In the genomic region with DNA sequence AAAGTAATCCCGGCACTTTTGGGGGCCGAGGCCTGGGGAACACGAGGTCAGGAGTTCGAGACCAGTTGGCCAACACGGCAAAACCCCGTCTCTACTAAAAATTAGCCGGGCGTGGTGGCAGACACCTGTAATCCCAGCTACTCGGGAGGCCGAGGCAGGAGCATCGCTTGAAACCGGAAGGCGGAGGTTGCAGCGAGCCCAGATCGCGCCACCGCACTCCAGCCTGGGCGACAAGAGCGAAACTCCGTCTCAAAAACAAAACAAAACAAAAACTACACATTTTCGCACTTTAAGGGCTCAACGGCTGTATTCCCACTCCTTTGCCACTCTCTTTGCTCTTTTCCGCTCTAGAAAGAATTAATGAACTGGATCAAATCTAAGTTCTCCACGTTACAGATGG, we compare ENCODE assay signal across 8 cellular contexts. TPM values are rescaled to one million over a fixed set of nuclear protein-coding genes. Genes with fewer than 3 reads are reported as not detected.
A peak's percentile ranks its signal among the peaks of the same experiment; 100 is the strongest.
DNase-seq lines count a peak whose midpoint lies in the region; ATAC-seq and TF ChIP-seq lines count a peak whose summit lies in the region.

No MANE protein-coding gene starts in this region.

- H3K9me3 ChIP-seq in iPS-15b (ENCODE audit: control insufficient read depth, insufficient read depth, low read length): no peaks in the 10 kb centered on the region

- H3K36me3 Mint-ChIP-seq in HFFc6 (ENCODE audit: low read depth): peaks cover 13% of the 10 kb centered on the region
- H3K36me3 Mint-ChIP-seq in activated T-helper 17 cell treated with anti-CD3 and anti-CD28 coated beads, Interleukin-2, amount 50 U/mL, for 72 hours (ENCODE audit: low read depth): peaks cover 48% of the 10 kb centered on the region
- peaks cover 11% of the 10 kb centered on the region for H3K36me3 Mint-ChIP-seq in stimulated activated memory B cell treated with anti-CD40 and anti-IgM and Interleukin-4, amounts not matched to agents 10 μg/mL and 1 μg/mL and 100 μg/mL, for 72 hours

- peaks cover 11% of the 10 kb centered on the region for H3K27me3 Mint-ChIP-seq in HFFc6 (ENCODE audit: insufficient read depth)
- H3K27me3 Mint-ChIP-seq in activated T-helper 17 cell treated with anti-CD3 and anti-CD28 coated beads, Interleukin-2, amount 50 U/mL, for 72 hours: no peaks in the 10 kb centered on the region
- H3K27me3 Mint-ChIP-seq in stimulated activated memory B cell treated with anti-CD40 and anti-IgM and Interleukin-4, amounts not matched to agents 10 μg/mL and 1 μg/mL and 100 μg/mL, for 72 hours: no peaks in the 10 kb centered on the region

- H3K4me3 Mint-ChIP-seq in HFFc6: peak overlapping the region; percentile 99
- peak overlapping the region; percentile 99 for H3K4me3 Mint-ChIP-seq in activated T-helper 17 cell treated with anti-CD3 and anti-CD28 coated beads, Interleukin-2, amount 50 U/mL, for 72 hours
- peak overlapping the region; percentile 96 for H3K4me3 Mint-ChIP-seq in stimulated activated memory B cell treated with anti-CD40 and anti-IgM and Interleukin-4, amounts not matched to agents 10 μg/mL and 1 μg/mL and 100 μg/mL, for 72 hours

- H3K27ac Mint-ChIP-seq in HFFc6: peak overlapping the region; percentile 98
- peak overlapping the region; percentile 97 for H3K27ac Mint-ChIP-seq in activated T-helper 17 cell treated with anti-CD3 and anti-CD28 coated beads, Interleukin-2, amount 50 U/mL, for 72 hours
- peak overlapping the region; percentile 97 for H3K27ac Mint-ChIP-seq in stimulated activated memory B cell treated with anti-CD40 and anti-IgM and Interleukin-4, amounts not matched to agents 10 μg/mL and 1 μg/mL and 100 μg/mL, for 72 hours

- H3K4me1 Mint-ChIP-seq in HFFc6 (ENCODE audit: low read depth): peaks cover 28% of the 10 kb centered on the region
- H3K4me1 Mint-ChIP-seq in activated T-helper 17 cell treated with anti-CD3 and anti-CD28 coated beads, Interleukin-2, amount 50 U/mL, for 72 hours: peaks cover 15% of the 10 kb centered on the region
- peaks cover 38% of the 10 kb centered on the region for H3K4me1 Mint-ChIP-seq in stimulated activated memory B cell treated with anti-CD40 and anti-IgM and Interleukin-4, amounts not matched to agents 10 μg/mL and 1 μg/mL and 100 μg/mL, for 72 hours

- H3K36me3 ChIP-seq in iPS-15b (ENCODE audit: control insufficient read depth, insufficient read depth, low read length): peaks cover 7% of the 10 kb centered on the region

- no peaks in the 10 kb centered on the region for H3K27me3 ChIP-seq in iPS-15b (ENCODE audit: control insufficient read depth, insufficient read depth, low read length)

- H3K9ac ChIP-seq in iPS-15b (ENCODE audit: low read depth, low read length): peak overlapping the region; percentile 79

- H3K4me3 ChIP-seq in iPS-15b (ENCODE audit: low read depth, low read length): peak overlapping the region; percentile 88

- no peak for TF ChIP-seq CTCF in HFFc6 (IDR thresholded peaks at IDR 0.05)

- peaks cover 3% of the 10 kb centered on the region for H3K4me1 ChIP-seq in iPS-15b (ENCODE audit: control insufficient read depth, insufficient read depth, low read length)

- no peaks in the 10 kb centered on the region for H3K9me3 Mint-ChIP-seq in HFFc6
- H3K9me3 Mint-ChIP-seq in activated T-helper 17 cell treated with anti-CD3 and anti-CD28 coated beads, Interleukin-2, amount 50 U/mL, for 72 hours: no peaks in the 10 kb centered on the region
- peaks cover 3% of the 10 kb centered on the region for H3K9me3 Mint-ChIP-seq in stimulated activated memory B cell treated with anti-CD40 and anti-IgM and Interleukin-4, amounts not matched to agents 10 μg/mL and 1 μg/mL and 100 μg/mL, for 72 hours

- DNase-seq in HFFc6 (no peak), inferior parietal cortex (ENCODE audit: extremely low spot score) (no peak), LoVo (ENCODE audit: low spot score) (no peak), COLO829 (ENCODE audit: low spot score) (no peak)

- no peak for ATAC-seq in activated T-helper 17 cell treated with anti-CD3 and anti-CD28 coated beads, Interleukin-2, amount 50 U/mL, for 72 hours (replicated peaks)
- ATAC-seq in stimulated activated memory B cell treated with anti-CD40 and anti-IgM and Interleukin-4, amounts not matched to agents 10 μg/mL and 1 μg/mL and 100 μg/mL, for 72 hours: no peak
- ATAC-seq in HG02970 (IDR thresholded peaks at IDR 0.05; ENCODE audit: low FRiP score, unreplicated experiment): no peak

RNA-seq across cellular contexts. Expression of gene TRNT1, which starts 0.8 kb away (rescaled TPM):
- total RNA-seq in HFFc6 (2021; fragmentation: NEBNext Ultra II Directional; extraction: Animal tissue kit (Norgen Biotek cat#: 25700)): 10 to 100 TPM; 13.2 to 22.5 (median 18.0) TPM
- 10 to 100 TPM; 31.2 to 52.7 TPM for total RNA-seq in activated T-helper 17 cell treated with anti-CD3 and anti-CD28 coated beads, Interleukin-2, amount 50 U/mL, for 72 hours

RNA-seq across cellular contexts. Expression of gene IL5RA, which starts 15.8 kb away (rescaled TPM):
- not detected for total RNA-seq in HFFc6 (2021; fragmentation: NEBNext Ultra II Directional; extraction: Animal tissue kit (Norgen Biotek cat#: 25700))
- total RNA-seq in activated T-helper 17 cell treated with anti-CD3 and anti-CD28 coated beads, Interleukin-2, amount 50 U/mL, for 72 hours: under 1 TPM in 1 of 2 donors, not detected in 1; 0.79 TPM

RNA-seq across cellular contexts. Expression of gene CRBN, which starts 53.5 kb away (rescaled TPM):
- total RNA-seq in HFFc6 (2021; fragmentation: NEBNext Ultra II Directional; extraction: Animal tissue kit (Norgen Biotek cat#: 25700)): 10 to 100 TPM; 21.0 to 27.8 (median 26.0) TPM
- total RNA-seq in activated T-helper 17 cell treated with anti-CD3 and anti-CD28 coated beads, Interleukin-2, amount 50 U/mL, for 72 hours: 10 to 100 TPM; 43.9 to 50.4 TPM
